Comparison of ENCODE assay signal across 15 cellular contexts in genomic region chr1:8943516-8943896, GRCh38. TPM values are rescaled to one million over a fixed set of nuclear protein-coding genes. Genes with fewer than 3 reads are reported as not detected.
A peak's percentile ranks its signal among the peaks of the same experiment; 100 is the strongest.
DNase-seq lines count a peak whose midpoint lies in the region; ATAC-seq and TF ChIP-seq lines count a peak whose summit lies in the region.
"Had no signal": no experiment of that assay in that cellular context is flagged by ENCODE, and none has a peak within 500 bp of the region (broad histone marks: within the 10 kb centered on the region; RNA-seq: fewer than 3 reads in every experiment).

No MANE protein-coding gene starts in this region.

- H3K9me3 ChIP-seq in BLaER1 (no peaks in the 10 kb centered on the region; the same call in 1 of the 2 replicates), HEK293 (ENCODE audit: control insufficient read depth, insufficient read depth, low read depth, low read length) (no peaks in the 10 kb centered on the region), mesodermal cell (ENCODE audit: control insufficient read depth, low read length) (peaks cover 7% of the 10 kb centered on the region), hepatocyte (ENCODE audit: low read depth) (no peaks in the 10 kb centered on the region)
- H3K9me3 ChIP-seq: pancreas had no signal

- H3K36me3 ChIP-seq in BLaER1 (no peaks in the 10 kb centered on the region), HEK293 (ENCODE audit: control insufficient read depth in 2 of 2, insufficient read depth in 1 of 2, low read length in 2 of 2) (no peaks in the 10 kb centered on the region), mesodermal cell (ENCODE audit: control insufficient read depth, insufficient read depth, low read length) (no peaks in the 10 kb centered on the region), hepatocyte (replicated peaks; ENCODE audit: insufficient read depth, low read depth) (no peaks in the 10 kb centered on the region)
- H3K36me3 ChIP-seq: pancreas had no signal

- POLR2A ChIA-PET in HEK293 (lab: Yijun Ruan, JAX): no interaction called here

- H3K4me3 ChIP-seq in BLaER1 (no peak overlapping the region), HEK293 (ENCODE audit: low read depth, low read length) (no peak overlapping the region), mesodermal cell (ENCODE audit: extremely low read depth, insufficient read depth, low read length, poor library complexity, severe bottlenecking) (no peak overlapping the region), hepatocyte (no peak overlapping the region)
- H3K4me3 ChIP-seq: K562, pancreas had no signal

- ATAC-seq in left colon: no peak
- ATAC-seq in SK-N-SH treated with all-trans-retinoic acid at 6 μM for 48 hours: no peak
- ATAC-seq: pancreas had no signal

- TF ChIP-seq CTCF in HEK293 (tag by site-specific recombination; IDR thresholded peaks at IDR 0.05): no peak
- no peak for TF ChIP-seq CTCF in hepatocyte (IDR thresholded peaks at IDR 0.05; ENCODE audit: poor library complexity)

- CTCF ChIA-PET in HEK293 (lab: Yijun Ruan, JAX): interaction anchor here (1.0 to 2.0 kb wide), 2 partner anchors 19 to 25 kb away, joined by 3 to 8 read pairs; no protein-coding TSS in a partner anchor

- H3K9ac ChIP-seq in BLaER1: no peak overlapping the region

- H3K4me2 ChIP-seq in BLaER1: peak overlapping the region; percentile 72
- H3K4me2 ChIP-seq in hepatocyte: no peak overlapping the region

- no peaks in the 10 kb centered on the region for H4K20me1 ChIP-seq in BLaER1
- H4K20me1 ChIP-seq in hepatocyte (ENCODE audit: insufficient read depth, poor library complexity, severe bottlenecking): no peaks in the 10 kb centered on the region

- H3K27me3 ChIP-seq in BLaER1 (no peaks in the 10 kb centered on the region), hepatocyte (no peaks in the 10 kb centered on the region)
- H3K27me3 ChIP-seq: pancreas had no signal

- no peak overlapping the region for H2AFZ ChIP-seq in hepatocyte

- intact Hi-C loops in left colon (cut with DNase I, micrococcal nuclease): no loop called here

- H3K79me2 ChIP-seq in hepatocyte: no peaks in the 10 kb centered on the region

- no peaks in the 10 kb centered on the region for H3K9me2 ChIP-seq in hepatocyte (replicated peaks; ENCODE audit: insufficient read depth)

- 16 to 20% methylated on average over 5 of the region's 6 CpGs for WGBS in mesodermal cell (ENCODE audit: insufficient coverage in 2 of 2), 2 experiments
- WGBS in hepatocyte (ENCODE audit: low lambda C conversion rate, missing lambda C conversion rate): 58% methylated on average over 6 of the region's 6 CpGs

- H3K4me1 ChIP-seq in BLaER1 (peaks cover 60% of the 10 kb centered on the region), HEK293 (ENCODE audit: control insufficient read depth, insufficient read depth, low read length) (no peaks in the 10 kb centered on the region), mesodermal cell (ENCODE audit: control insufficient read depth, insufficient read depth, low read length, poor library complexity, severe bottlenecking) (peaks cover 40% of the 10 kb centered on the region), hepatocyte (ENCODE audit: insufficient read depth) (no peaks in the 10 kb centered on the region)
- H3K4me1 ChIP-seq: pancreas had no signal

- H3K27ac ChIP-seq in BLaER1 (peak overlapping the region; percentile 4), HEK293 (ENCODE audit: extremely low read depth, low read depth, low read length) (no peak overlapping the region), mesodermal cell (ENCODE audit: low read depth, low read length, severe bottlenecking) (peak overlapping the region; percentile 74), hepatocyte (no peak overlapping the region)
- H3K27ac ChIP-seq: pancreas had no signal

- DNase-seq in astrocyte of the hippocampus (ENCODE audit: low read depth, low spot score) (peak; percentile 18), left colon (no peak), SW480 (ENCODE audit: low spot score) (no peak), hepatocyte (ENCODE audit: low spot score) (no peak)
- DNase-seq: GF-D8, NCI-H2029 treated with DMSO at 0.1 percent for 48 hours, pancreas had no signal

TF ChIP-seq in HEK293, 187 proteins besides CTCF, POLR2A, EP300 and RAD21:
- peak; percentile 67 for TF ChIP-seq ZBTB20 (tag by site-specific recombination; IDR thresholded peaks at IDR 0.05)
- TF ChIP-seq ZNF433 (tag by site-specific recombination; IDR thresholded peaks at IDR 0.05; ENCODE audit: low read depth): no peak
- TF ChIP-seq ZIC2 (tag by site-specific recombination; IDR thresholded peaks at IDR 0.05): 0 out of 2 replicates have a peak, but pooled peaks have one; percentile 16
- no peak for TF ChIP-seq REST (tag by site-specific recombination; IDR thresholded peaks at IDR 0.05)
- TF ChIP-seq MYNN (tag by site-specific recombination; IDR thresholded peaks at IDR 0.05; ENCODE audit: borderline replicate concordance): no peak

TF ChIP-seq in SK-N-SH treated with all-trans-retinoic acid at 6 μM for 48 hours, 23 proteins besides CTCF, POLR2A, EP300 and RAD21:
- TF ChIP-seq SNAI2 (CRISPR knock-in tag; IDR thresholded peaks at IDR 0.05): no peak
- TF ChIP-seq ZNF70 (CRISPR knock-in tag; IDR thresholded peaks at IDR 0.05): no peak
- no peak for TF ChIP-seq BACH2 (CRISPR knock-in tag; IDR thresholded peaks at IDR 0.05; ENCODE audit: borderline replicate concordance)
- TF ChIP-seq ISL1 (CRISPR knock-in tag; IDR thresholded peaks at IDR 0.05): no peak
- no peak for TF ChIP-seq CREB5 (CRISPR knock-in tag; IDR thresholded peaks at IDR 0.05; ENCODE audit: low read depth)
- no peak for TF ChIP-seq TSHZ2 (CRISPR knock-in tag; IDR thresholded peaks at IDR 0.05)
- TF ChIP-seq ARNTL (CRISPR knock-in tag; IDR thresholded peaks at IDR 0.05; ENCODE audit: borderline replicate concordance, low read depth): no peak
- no peak for TF ChIP-seq ZNF565 (CRISPR knock-in tag; conservative IDR thresholded peaks at IDR 0.05; ENCODE audit: low read depth)
- no peak for TF ChIP-seq PPARA (CRISPR knock-in tag; IDR thresholded peaks at IDR 0.05; ENCODE audit: borderline replicate concordance)
- TF ChIP-seq ZNF8 (CRISPR knock-in tag; IDR thresholded peaks at IDR 0.05): no peak
- no peak for TF ChIP-seq OSR1 (CRISPR knock-in tag; IDR thresholded peaks at IDR 0.05)
- TF ChIP-seq POU6F1 (CRISPR knock-in tag; IDR thresholded peaks at IDR 0.05; ENCODE audit: borderline replicate concordance, low read depth): no peak
- TF ChIP-seq TOX (CRISPR knock-in tag; IDR thresholded peaks at IDR 0.05; ENCODE audit: borderline replicate concordance): no peak
- no peak for TF ChIP-seq ZFP30 (CRISPR knock-in tag; IDR thresholded peaks at IDR 0.05)
TF ChIP-seq in SK-N-SH treated with all-trans-retinoic acid at 6 μM for 48 hours: peak in this region for 0.

RNA-seq across cellular contexts. Expression of gene CA6, which starts 2.2 kb away (rescaled TPM):
- polyA plus RNA-seq in mesodermal cell (2013, experiment 1 of 2): not detected
- polyA plus RNA-seq in mesodermal cell (2013, experiment 2 of 2): not detected
- total RNA-seq in left colon: not detected
- total RNA-seq in hepatocyte: not detected in 2 replicates
- polyA plus RNA-seq in hepatocyte: not detected in 2 replicates
- total RNA-seq: glomerular endothelial cell, K562, liver, pancreas had no signal
- polyA plus RNA-seq: BJ, K562, liver, pancreas had no signal

Comparison
In these comparisons a context has a peak if more than half of its experiments do, and no peak if none do; other contexts are left out.
1. H3K27ac ChIP-seq: peak in BLaER1 (single experiment) and mesodermal cell (single experiment); none in HEK293 (single experiment) and hepatocyte (single experiment).